In genomic region chr4:53781614-53782467, GRCh38 we compare ENCODE assay signal across 1 cellular context.
TF ChIP-seq lines count a peak whose summit lies in the region.

No MANE protein-coding gene starts in this region.

TF ChIP-seq in HepG2, 621 proteins besides CTCF, POLR2A, EP300 and RAD21 (continued from another document):
- TF ChIP-seq, protein P1, sequence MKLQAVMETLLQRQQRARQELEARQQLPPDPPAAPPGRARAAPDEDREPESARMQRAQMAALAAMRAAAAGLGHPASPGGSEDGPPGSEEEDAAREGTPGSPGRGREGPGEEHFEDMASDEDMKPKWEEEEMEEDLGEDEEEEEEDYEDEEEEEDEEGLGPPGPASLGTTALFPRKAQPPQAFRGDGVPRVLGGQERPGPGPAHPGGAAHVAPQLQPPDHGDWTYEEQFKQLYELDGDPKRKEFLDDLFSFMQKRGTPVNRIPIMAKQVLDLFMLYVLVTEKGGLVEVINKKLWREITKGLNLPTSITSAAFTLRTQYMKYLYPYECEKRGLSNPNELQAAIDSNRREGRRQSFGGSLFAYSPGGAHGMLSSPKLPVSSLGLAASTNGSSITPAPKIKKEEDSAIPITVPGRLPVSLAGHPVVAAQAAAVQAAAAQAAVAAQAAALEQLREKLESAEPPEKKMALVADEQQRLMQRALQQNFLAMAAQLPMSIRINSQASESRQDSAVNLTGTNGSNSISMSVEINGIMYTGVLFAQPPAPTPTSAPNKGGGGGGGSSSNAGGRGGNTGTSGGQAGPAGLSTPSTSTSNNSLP (IDR thresholded peaks at IDR 0.05; ENCODE audit: low read depth, low read length), result 0 out of 2 replicates have a peak, but pooled peaks have one; percentile 24
- TF ChIP-seq RARA (CRISPR knock-in tag; IDR thresholded peaks at IDR 0.05), result 0 out of 2 replicates have a peak, but pooled peaks have one; percentile 28
- peak; percentile 76 to 84 for TF ChIP-seq MAFK (conservative IDR thresholded peaks at IDR 0.05 in 1 of 2, IDR thresholded peaks at IDR 0.05 in 1 of 2; ENCODE audit: low read length in 2 of 2)
- no peak for TF ChIP-seq ZNF747 (CRISPR knock-in tag; IDR thresholded peaks at IDR 0.05; ENCODE audit: borderline replicate concordance)
- TF ChIP-seq SAP130 (CRISPR knock-in tag; IDR thresholded peaks at IDR 0.05; ENCODE audit: low read depth), result peak; percentile 49
- TF ChIP-seq, protein P2, sequence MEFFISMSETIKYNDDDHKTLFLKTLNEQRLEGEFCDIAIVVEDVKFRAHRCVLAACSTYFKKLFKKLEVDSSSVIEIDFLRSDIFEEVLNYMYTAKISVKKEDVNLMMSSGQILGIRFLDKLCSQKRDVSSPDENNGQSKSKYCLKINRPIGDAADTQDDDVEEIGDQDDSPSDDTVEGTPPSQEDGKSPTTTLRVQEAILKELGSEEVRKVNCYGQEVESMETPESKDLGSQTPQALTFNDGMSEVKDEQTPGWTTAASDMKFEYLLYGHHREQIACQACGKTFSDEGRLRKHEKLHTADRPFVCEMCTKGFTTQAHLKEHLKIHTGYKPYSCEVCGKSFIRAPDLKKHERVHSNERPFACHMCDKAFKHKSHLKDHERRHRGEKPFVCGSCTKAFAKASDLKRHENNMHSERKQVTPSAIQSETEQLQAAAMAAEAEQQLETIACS (CRISPR knock-in tag; IDR thresholded peaks at IDR 0.05), result no peak
- TF ChIP-seq, protein P3, sequence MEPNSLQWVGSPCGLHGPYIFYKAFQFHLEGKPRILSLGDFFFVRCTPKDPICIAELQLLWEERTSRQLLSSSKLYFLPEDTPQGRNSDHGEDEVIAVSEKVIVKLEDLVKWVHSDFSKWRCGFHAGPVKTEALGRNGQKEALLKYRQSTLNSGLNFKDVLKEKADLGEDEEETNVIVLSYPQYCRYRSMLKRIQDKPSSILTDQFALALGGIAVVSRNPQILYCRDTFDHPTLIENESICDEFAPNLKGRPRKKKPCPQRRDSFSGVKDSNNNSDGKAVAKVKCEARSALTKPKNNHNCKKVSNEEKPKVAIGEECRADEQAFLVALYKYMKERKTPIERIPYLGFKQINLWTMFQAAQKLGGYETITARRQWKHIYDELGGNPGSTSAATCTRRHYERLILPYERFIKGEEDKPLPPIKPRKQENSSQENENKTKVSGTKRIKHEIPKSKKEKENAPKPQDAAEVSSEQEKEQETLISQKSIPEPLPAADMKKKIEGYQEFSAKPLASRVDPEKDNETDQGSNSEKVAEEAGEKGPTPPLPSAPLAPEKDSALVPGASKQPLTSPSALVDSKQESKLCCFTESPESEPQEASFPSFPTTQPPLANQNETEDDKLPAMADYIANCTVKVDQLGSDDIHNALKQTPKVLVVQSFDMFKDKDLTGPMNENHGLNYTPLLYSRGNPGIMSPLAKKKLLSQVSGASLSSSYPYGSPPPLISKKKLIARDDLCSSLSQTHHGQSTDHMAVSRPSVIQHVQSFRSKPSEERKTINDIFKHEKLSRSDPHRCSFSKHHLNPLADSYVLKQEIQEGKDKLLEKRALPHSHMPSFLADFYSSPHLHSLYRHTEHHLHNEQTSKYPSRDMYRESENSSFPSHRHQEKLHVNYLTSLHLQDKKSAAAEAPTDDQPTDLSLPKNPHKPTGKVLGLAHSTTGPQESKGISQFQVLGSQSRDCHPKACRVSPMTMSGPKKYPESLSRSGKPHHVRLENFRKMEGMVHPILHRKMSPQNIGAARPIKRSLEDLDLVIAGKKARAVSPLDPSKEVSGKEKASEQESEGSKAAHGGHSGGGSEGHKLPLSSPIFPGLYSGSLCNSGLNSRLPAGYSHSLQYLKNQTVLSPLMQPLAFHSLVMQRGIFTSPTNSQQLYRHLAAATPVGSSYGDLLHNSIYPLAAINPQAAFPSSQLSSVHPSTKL (CRISPR knock-in tag; IDR thresholded peaks at IDR 0.05), result peak; percentile 87
- 0 out of 2 replicates have a peak, but pooled peaks have one; percentile 19 for TF ChIP-seq ELF1 (CRISPR knock-in tag; IDR thresholded peaks at IDR 0.05)
- peak; percentile 47; the same call in 1 of the 2 replicates for TF ChIP-seq MIER3 (CRISPR knock-in tag; IDR thresholded peaks at IDR 0.05; ENCODE audit: borderline replicate concordance)
- TF ChIP-seq GATAD2A (CRISPR knock-in tag; IDR thresholded peaks at IDR 0.05), result peak; percentile 69
- TF ChIP-seq STAG1 (CRISPR knock-in tag; IDR thresholded peaks at IDR 0.05), result no peak
- TF ChIP-seq, protein P4, sequence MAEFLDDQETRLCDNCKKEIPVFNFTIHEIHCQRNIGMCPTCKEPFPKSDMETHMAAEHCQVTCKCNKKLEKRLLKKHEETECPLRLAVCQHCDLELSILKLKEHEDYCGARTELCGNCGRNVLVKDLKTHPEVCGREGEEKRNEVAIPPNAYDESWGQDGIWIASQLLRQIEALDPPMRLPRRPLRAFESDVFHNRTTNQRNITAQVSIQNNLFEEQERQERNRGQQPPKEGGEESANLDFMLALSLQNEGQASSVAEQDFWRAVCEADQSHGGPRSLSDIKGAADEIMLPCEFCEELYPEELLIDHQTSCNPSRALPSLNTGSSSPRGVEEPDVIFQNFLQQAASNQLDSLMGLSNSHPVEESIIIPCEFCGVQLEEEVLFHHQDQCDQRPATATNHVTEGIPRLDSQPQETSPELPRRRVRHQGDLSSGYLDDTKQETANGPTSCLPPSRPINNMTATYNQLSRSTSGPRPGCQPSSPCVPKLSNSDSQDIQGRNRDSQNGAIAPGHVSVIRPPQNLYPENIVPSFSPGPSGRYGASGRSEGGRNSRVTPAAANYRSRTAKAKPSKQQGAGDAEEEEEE (CRISPR knock-in tag; IDR thresholded peaks at IDR 0.05; ENCODE audit: borderline replicate concordance), result no peak
- TF ChIP-seq KAT2B (IDR thresholded peaks at IDR 0.05; ENCODE audit: borderline replicate concordance, low read depth, low read length), result no peak
- TF ChIP-seq TCF7 (IDR thresholded peaks at IDR 0.05; ENCODE audit: low read depth), result peak; percentile 46; the same call in 1 of the 2 replicates
- TF ChIP-seq PHF21A (CRISPR knock-in tag; IDR thresholded peaks at IDR 0.05), result 0 out of 2 replicates have a peak, but pooled peaks have one; percentile 35
- TF ChIP-seq MED1 (CRISPR knock-in tag; IDR thresholded peaks at IDR 0.05), result peak; percentile 43; the same call in 1 of the 2 replicates
- TF ChIP-seq ZNF274 (CRISPR knock-in tag; IDR thresholded peaks at IDR 0.05), result no peak
- no peak for TF ChIP-seq USF2 (IDR thresholded peaks at IDR 0.05; ENCODE audit: low read depth, low read length)
- TF ChIP-seq USF2 (CRISPR knock-in tag; IDR thresholded peaks at IDR 0.05; ENCODE audit: borderline replicate concordance), result no peak
- TF ChIP-seq ZNF468 (CRISPR knock-in tag; IDR thresholded peaks at IDR 0.05), result no peak
- peak; percentile 94; the same call in 1 of the 2 replicates for TF ChIP-seq AHDC1 (CRISPR knock-in tag; IDR thresholded peaks at IDR 0.05; ENCODE audit: borderline replicate concordance)
- TF ChIP-seq, protein P5, sequence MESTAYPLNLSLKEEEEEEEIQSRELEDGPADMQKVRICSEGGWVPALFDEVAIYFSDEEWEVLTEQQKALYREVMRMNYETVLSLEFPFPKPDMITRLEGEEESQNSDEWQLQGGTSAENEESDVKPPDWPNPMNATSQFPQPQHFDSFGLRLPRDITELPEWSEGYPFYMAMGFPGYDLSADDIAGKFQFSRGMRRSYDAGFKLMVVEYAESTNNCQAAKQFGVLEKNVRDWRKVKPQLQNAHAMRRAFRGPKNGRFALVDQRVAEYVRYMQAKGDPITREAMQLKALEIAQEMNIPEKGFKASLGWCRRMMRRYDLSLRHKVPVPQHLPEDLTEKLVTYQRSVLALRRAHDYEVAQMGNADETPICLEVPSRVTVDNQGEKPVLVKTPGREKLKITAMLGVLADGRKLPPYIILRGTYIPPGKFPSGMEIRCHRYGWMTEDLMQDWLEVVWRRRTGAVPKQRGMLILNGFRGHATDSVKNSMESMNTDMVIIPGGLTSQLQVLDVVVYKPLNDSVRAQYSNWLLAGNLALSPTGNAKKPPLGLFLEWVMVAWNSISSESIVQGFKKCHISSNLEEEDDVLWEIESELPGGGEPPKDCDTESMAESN (CRISPR knock-in tag; conservative IDR thresholded peaks at IDR 0.05), result no peak
- 0 out of 4 replicates have a peak, but pooled peaks of 1 of the 2 experiments have one; percentile 30 for TF ChIP-seq ATF4 (CRISPR knock-in tag; IDR thresholded peaks at IDR 0.05)
- no peak for TF ChIP-seq SP5 (CRISPR knock-in tag; IDR thresholded peaks at IDR 0.05; ENCODE audit: borderline replicate concordance, low read depth)
- TF ChIP-seq, protein P6, sequence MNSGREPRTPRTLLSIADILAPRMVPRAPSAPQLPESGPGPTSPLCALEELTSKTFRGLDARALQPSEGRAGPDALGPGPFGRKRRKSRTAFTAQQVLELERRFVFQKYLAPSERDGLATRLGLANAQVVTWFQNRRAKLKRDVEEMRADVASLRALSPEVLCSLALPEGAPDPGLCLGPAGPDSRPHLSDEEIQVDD (CRISPR knock-in tag; IDR thresholded peaks at IDR 0.05; ENCODE audit: borderline replicate concordance), result no peak
- peak; percentile 39; the same call in 1 of the 2 replicates for TF ChIP-seq CREM (IDR thresholded peaks at IDR 0.05)
- TF ChIP-seq CREM (CRISPR knock-in tag; IDR thresholded peaks at IDR 0.05), result no peak
- TF ChIP-seq NCOA2 (CRISPR knock-in tag; IDR thresholded peaks at IDR 0.05), result 0 out of 2 replicates have a peak, but pooled peaks have one; percentile 47
- no peak for TF ChIP-seq CREB1 (IDR thresholded peaks at IDR 0.05)
- TF ChIP-seq CREB1 (CRISPR knock-in tag; IDR thresholded peaks at IDR 0.05), result peak; percentile 29; the same call in 1 of the 2 replicates
